9 cellular contexts compared by ENCODE assay signal in the genomic region with DNA sequence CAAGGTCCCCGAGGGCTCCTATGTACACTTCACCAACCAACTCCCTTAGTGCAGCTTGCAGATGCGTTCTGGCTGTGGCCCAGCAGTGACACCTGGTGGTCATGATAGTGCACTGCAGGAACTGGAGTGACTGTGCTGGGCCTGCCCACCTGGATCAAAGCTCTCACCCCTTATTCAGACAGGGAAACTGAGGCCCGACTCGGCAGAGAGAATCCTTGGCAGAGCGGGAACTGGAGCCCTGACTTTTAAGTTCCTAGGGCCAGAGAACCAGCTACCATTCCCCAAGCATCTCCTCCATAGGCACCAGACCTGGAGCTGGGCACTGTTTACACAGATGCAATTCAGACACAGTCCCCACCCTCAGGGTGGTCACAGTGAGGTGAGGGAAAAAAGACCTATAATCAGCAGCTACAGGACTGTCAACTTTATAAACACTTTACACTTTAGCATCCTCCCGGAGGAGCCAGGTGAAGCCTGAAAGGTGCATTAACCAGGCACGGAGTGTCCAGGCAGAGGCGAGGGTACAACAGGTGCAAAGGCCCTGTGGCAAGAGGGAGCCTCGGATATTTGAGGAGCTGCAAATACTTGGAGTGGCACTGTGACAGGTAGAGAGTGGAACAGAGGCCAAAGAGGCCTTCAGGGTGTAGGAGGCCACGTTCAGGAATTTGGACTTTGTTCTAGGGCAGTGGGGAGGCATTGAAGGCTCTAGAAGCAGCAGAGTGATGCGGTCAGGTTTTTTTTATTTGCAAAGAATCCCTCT. TPM values are rescaled to one million over a fixed set of nuclear protein-coding genes. Genes with fewer than 3 reads are reported as not detected.
DNase-seq lines count a peak whose midpoint lies in the region; ATAC-seq and TF ChIP-seq lines count a peak whose summit lies in the region.
"Had no signal": no experiment of that assay in that cellular context is flagged by ENCODE, and none has a peak within 500 bp of the region (broad histone marks: within the 10 kb centered on the region; RNA-seq: fewer than 3 reads in every experiment).

No MANE protein-coding gene starts in this region.

- no peak overlapping the region for H3K4me2 ChIP-seq in osteoblast (ENCODE audit: insufficient read depth, low read length)

- ATAC-seq in HG02852 (IDR thresholded peaks at IDR 0.05; ENCODE audit: unreplicated experiment) = no peak

- intact Hi-C loops in activated T-helper 1 cell treated with anti-CD3 and anti-CD28 coated beads, Interleukin-12 subunit alpha, Interleukin-12 subunit beta, Interleukin-2, Interleukin-4 antibody, amounts not matched to agents 30 ng/mL and 10 ng/mL and 1 ng/mL, durations not matched to agents 14 hours and 24 hours and 36 hours (cut with micrococcal nuclease) = loop anchor here (1.0 kb wide), 5 partner anchors 44 to 646 kb away; no protein-coding TSS in a partner anchor

- H3K4me3 ChIP-seq in Peyer's patch = no peak overlapping the region
- H3K4me3 ChIP-seq in fibroblast of the aortic adventitia (ENCODE audit: low read depth, low read length) = no peak overlapping the region
- no peak overlapping the region for H3K4me3 ChIP-seq in osteoblast (ENCODE audit: insufficient read depth, low read length)
- no peak overlapping the region for H3K4me3 ChIP-seq in tibial nerve

- H3K4me1 ChIP-seq in Peyer's patch = no peaks in the 10 kb centered on the region
- no peaks in the 10 kb centered on the region for H3K4me1 ChIP-seq in osteoblast (ENCODE audit: insufficient read depth, low read length)
- H3K4me1 ChIP-seq in tibial nerve = no peaks in the 10 kb centered on the region

- H3K4me3 Mint-ChIP-seq in activated T-helper 1 cell treated with anti-CD3 and anti-CD28 coated beads, Interleukin-12 subunit alpha, Interleukin-12 subunit beta, Interleukin-2, Interleukin-4 antibody, amounts not matched to agents 30 ng/mL and 10 ng/mL and 1 ng/mL, durations not matched to agents 14 hours and 24 hours and 36 hours = no peak overlapping the region
- H3K4me3 Mint-ChIP-seq: dendritic cell treated with granulocyte-macrophage colony-stimulating factor and Interleukin-4, amounts not matched to agents 40 ng/mL and 50 ng/mL, for 4 days had no signal

- peaks cover 14% of the 10 kb centered on the region for H3K27me3 Mint-ChIP-seq in activated T-helper 1 cell treated with anti-CD3 and anti-CD28 coated beads, Interleukin-12 subunit alpha, Interleukin-12 subunit beta, Interleukin-2, Interleukin-4 antibody, amounts not matched to agents 30 ng/mL and 10 ng/mL and 1 ng/mL, durations not matched to agents 14 hours and 24 hours and 36 hours (ENCODE audit: insufficient read depth)
- H3K27me3 Mint-ChIP-seq: dendritic cell treated with granulocyte-macrophage colony-stimulating factor and Interleukin-4, amounts not matched to agents 40 ng/mL and 50 ng/mL, for 4 days had no signal

- no peak for TF ChIP-seq POLR2A in Peyer's patch (IDR thresholded peaks at IDR 0.05)
- no peak for TF ChIP-seq POLR2A in tibial nerve (IDR thresholded peaks at IDR 0.05)

- no peak overlapping the region for H2AFZ ChIP-seq in osteoblast (ENCODE audit: low read length)

- TF ChIP-seq CTCF in Peyer's patch (IDR thresholded peaks at IDR 0.05) (peak; percentile 76 to 95 (median 92)), fibroblast of the aortic adventitia (IDR thresholded peaks at IDR 0.05; ENCODE audit: insufficient read depth, low read length) (peak; percentile 99), osteoblast (IDR thresholded peaks at IDR 0.05; ENCODE audit: extremely low read depth, low read depth, low read length) (peak; percentile 96), tibial nerve (IDR thresholded peaks at IDR 0.05) (peak; percentile 90 to 98 (median 97))

- H3K36me3 ChIP-seq in Peyer's patch (no peaks in the 10 kb centered on the region), osteoblast (ENCODE audit: insufficient read depth, low read length) (no peaks in the 10 kb centered on the region), tibial nerve (peaks cover 0 to 3% (median 0%) of the 10 kb centered on the region in 3 donors)

- H4K20me1 ChIP-seq in osteoblast (ENCODE audit: insufficient read depth, low read length) = no peaks in the 10 kb centered on the region

- DNase-seq in EH (ENCODE audit: low read depth) (peak; percentile 66), HPDE6-E6E7 (ENCODE audit: extremely low spot score) (peak; percentile 64), Peyer's patch (peak; percentile 61 to 90 (median 74)), fibroblast of the aortic adventitia (ENCODE audit: low read depth) (peak; percentile 69), osteoblast (ENCODE audit: insufficient read length, low spot score, missing footprints) (peak; percentile 95), tibial nerve (ENCODE audit: low spot score in 2 of 2) (peak; percentile 58 to 74)
- DNase-seq in activated T-helper 1 cell treated with anti-CD3 and anti-CD28 coated beads, Interleukin-12 subunit alpha, Interleukin-12 subunit beta, Interleukin-2, Interleukin-4 antibody, amounts not matched to agents 30 ng/mL and 10 ng/mL and 1 ng/mL, durations not matched to agents 14 hours and 24 hours and 36 hours (ENCODE audit: low spot score) = peak; percentile 55

- H3K9me3 ChIP-seq in Peyer's patch = no peaks in the 10 kb centered on the region
- H3K9me3 ChIP-seq in osteoblast (ENCODE audit: low read depth, low read length) = no peaks in the 10 kb centered on the region
- H3K9me3 ChIP-seq in tibial nerve = peaks cover 0 to 23% (median 2%) of the 10 kb centered on the region in 4 donors

- H3K27ac ChIP-seq in Peyer's patch (no peak overlapping the region), osteoblast (ENCODE audit: low read depth, low read length) (no peak overlapping the region), tibial nerve (no peak overlapping the region)

- WGBS in tibial nerve, 2 donors = 42 to 55% methylated on average over 8 to 11 of the region's 11 CpGs

- no peak for TF ChIP-seq EP300 in tibial nerve (IDR thresholded peaks at IDR 0.05)

- no peaks in the 10 kb centered on the region for H3K4me1 Mint-ChIP-seq in activated T-helper 1 cell treated with anti-CD3 and anti-CD28 coated beads, Interleukin-12 subunit alpha, Interleukin-12 subunit beta, Interleukin-2, Interleukin-4 antibody, amounts not matched to agents 30 ng/mL and 10 ng/mL and 1 ng/mL, durations not matched to agents 14 hours and 24 hours and 36 hours (ENCODE audit: low read depth)

- H3K27ac Mint-ChIP-seq in activated T-helper 1 cell treated with anti-CD3 and anti-CD28 coated beads, Interleukin-12 subunit alpha, Interleukin-12 subunit beta, Interleukin-2, Interleukin-4 antibody, amounts not matched to agents 30 ng/mL and 10 ng/mL and 1 ng/mL, durations not matched to agents 14 hours and 24 hours and 36 hours = no peak overlapping the region
- H3K27ac Mint-ChIP-seq: dendritic cell treated with granulocyte-macrophage colony-stimulating factor and Interleukin-4, amounts not matched to agents 40 ng/mL and 50 ng/mL, for 4 days had no signal

- H3K9me3 Mint-ChIP-seq in activated T-helper 1 cell treated with anti-CD3 and anti-CD28 coated beads, Interleukin-12 subunit alpha, Interleukin-12 subunit beta, Interleukin-2, Interleukin-4 antibody, amounts not matched to agents 30 ng/mL and 10 ng/mL and 1 ng/mL, durations not matched to agents 14 hours and 24 hours and 36 hours = peaks cover 8% of the 10 kb centered on the region
- H3K9me3 Mint-ChIP-seq: dendritic cell treated with granulocyte-macrophage colony-stimulating factor and Interleukin-4, amounts not matched to agents 40 ng/mL and 50 ng/mL, for 4 days had no signal

- no peaks in the 10 kb centered on the region for H3K36me3 Mint-ChIP-seq in activated T-helper 1 cell treated with anti-CD3 and anti-CD28 coated beads, Interleukin-12 subunit alpha, Interleukin-12 subunit beta, Interleukin-2, Interleukin-4 antibody, amounts not matched to agents 30 ng/mL and 10 ng/mL and 1 ng/mL, durations not matched to agents 14 hours and 24 hours and 36 hours (ENCODE audit: low read depth)

- no peaks in the 10 kb centered on the region for H3K79me2 ChIP-seq in osteoblast (ENCODE audit: insufficient read depth, low read length)

- H3K27me3 ChIP-seq in Peyer's patch = no peaks in the 10 kb centered on the region
- peaks cover 9% of the 10 kb centered on the region for H3K27me3 ChIP-seq in osteoblast (ENCODE audit: insufficient read depth, low read length)
- H3K27me3 ChIP-seq in tibial nerve = no peaks in the 10 kb centered on the region

RNA-seq across cellular contexts. Expression of gene RHBDD3, which starts 22.0 kb away (rescaled TPM):
- total RNA-seq in Peyer's patch = 10 to 100 TPM; 25.4 to 47.2 (median 36.2) TPM
- total RNA-seq in activated T-helper 1 cell treated with anti-CD3 and anti-CD28 coated beads, Interleukin-12 subunit alpha, Interleukin-12 subunit beta, Interleukin-2, Interleukin-4 antibody, amounts not matched to agents 30 ng/mL and 10 ng/mL and 1 ng/mL, durations not matched to agents 14 hours and 24 hours and 36 hours = 53.3 and 59.4 TPM in 2 replicates
- total RNA-seq in fibroblast of the aortic adventitia (ENCODE audit: low replicate concordance) = 22.0 and 29.8 TPM in 2 replicates
- total RNA-seq in osteoblast = 25.0 and 32.7 TPM in 2 replicates
- total RNA-seq in tibial nerve = 10 to 100 TPM; 14.4 to 43.5 (median 32.6) TPM

RNA-seq across cellular contexts. Expression of gene EWSR1, which starts 22.3 kb away (rescaled TPM):
- total RNA-seq in Peyer's patch (100 to 1,000 TPM; 186 to 444 (median 276) TPM), fibroblast of the aortic adventitia (ENCODE audit: low replicate concordance) (108 and 176 TPM in 2 replicates), osteoblast (139 and 148 TPM in 2 replicates), tibial nerve (100 to 1,000 TPM; 174 to 211 (median 188) TPM)
- total RNA-seq in activated T-helper 1 cell treated with anti-CD3 and anti-CD28 coated beads, Interleukin-12 subunit alpha, Interleukin-12 subunit beta, Interleukin-2, Interleukin-4 antibody, amounts not matched to agents 30 ng/mL and 10 ng/mL and 1 ng/mL, durations not matched to agents 14 hours and 24 hours and 36 hours = 454 and 463 TPM in 2 replicates

RNA-seq across cellular contexts. Expression of gene EMID1, which starts 40.1 kb away (rescaled TPM):
- total RNA-seq in Peyer's patch = 1 to 10 TPM; 1.9 to 7.1 (median 4.2) TPM
- not detected in 2 replicates for total RNA-seq in activated T-helper 1 cell treated with anti-CD3 and anti-CD28 coated beads, Interleukin-12 subunit alpha, Interleukin-12 subunit beta, Interleukin-2, Interleukin-4 antibody, amounts not matched to agents 30 ng/mL and 10 ng/mL and 1 ng/mL, durations not matched to agents 14 hours and 24 hours and 36 hours
- 0.08 TPM in 1 of 2 replicates, not detected in the other for total RNA-seq in fibroblast of the aortic adventitia (ENCODE audit: low replicate concordance)
- under 0.01 and 0.29 TPM in 2 replicates for total RNA-seq in osteoblast
- total RNA-seq in tibial nerve = 1 to 10 TPM; 1.0 to 9.9 (median 3.0) TPM
